In genomic region chr2:38978504-38978903, GRCh38 we compare ENCODE assay signal across 22 cellular contexts.
DNase-seq lines count a peak whose midpoint lies in the region; ATAC-seq and TF ChIP-seq lines count a peak whose summit lies in the region.
"Had no signal": no experiment of that assay in that cellular context is flagged by ENCODE, and none has a peak within 500 bp of the region (broad histone marks: within the 10 kb centered on the region; RNA-seq: fewer than 3 reads in every experiment).

No MANE protein-coding gene starts in this region.

- no peaks in the 10 kb centered on the region for H3K27me3 ChIP-seq in upper lobe of right lung
- H3K27me3 ChIP-seq: gastroesophageal sphincter, testis had no signal

- no peak for DNase-seq in stimulated activated naive CD8-positive, alpha-beta T cell treated with anti-CD3 and anti-CD28 coated beads, Interleukin-15, amount 100 ng/mL, for 72 hours
- DNase-seq in stimulated activated naive CD8-positive, alpha-beta T cell treated with anti-CD3 and anti-CD28 coated beads, Interleukin-15, Interleukin-2, amounts not matched to agents 100 U/mL and 50 U/mL, for 24 hours: no peak
- DNase-seq in SKM-1 treated with dmso at 0.1 percent for 144 hours (lab: John Stamatoyannopoulos, UW; ENCODE audit: unreplicated experiment) (peak; percentile 72), upper lobe of right lung (no peak)
- no peak for DNase-seq in activated effector memory CD4-positive, alpha-beta T cell treated with anti-CD3 and anti-CD28 coated beads, Interleukin-2, amount 50 U/mL, for 16 hours
- DNase-seq: activated CD4-positive, CD25-positive, alpha-beta regulatory T cell treated with anti-CD3 and anti-CD28 coated beads, Interleukin-2, amount 50 U/mL, for 72 hours; activated CD8-positive, alpha-beta memory T cell treated with anti-CD3 and anti-CD28 coated beads, Interleukin-2, amount 10 ng/mL, durations not matched to agents 7 days and 5 days; activated effector memory CD4-positive, alpha-beta T cell treated with Interleukin-2 at 50 U/mL for 16 hours; amniotic stem cell; C1 segment of cervical spinal cord; GF-D8; H9; mucosa of descending colon; NCI-H1694 treated with DMSO at 0.1 percent for 48 hours; NK-92 treated with Interleukin-12 subunit alpha and Interleukin-12 subunit beta, amount 100 ng/mL, for 24 hours; stimulated activated CD4-positive, alpha-beta T cell treated with anti-CD3 and anti-CD28 coated beads, Interleukin-12 subunit alpha, Interleukin-12 subunit beta, amount 100 ng/mL, for 4 hours; testis had no signal

- intact Hi-C loops in upper lobe of right lung (cut with DNase I): no loop called here

- peaks cover 1% of the 10 kb centered on the region for H3K36me3 Mint-ChIP-seq in brain

- H3K27ac ChIP-seq in upper lobe of right lung: no peak overlapping the region
- H3K27ac ChIP-seq: gastroesophageal sphincter, testis had no signal

- H3K4me3 Mint-ChIP-seq in stimulated activated naive CD8-positive, alpha-beta T cell treated with anti-CD3 and anti-CD28 coated beads, Interleukin-15, amount 100 ng/mL, for 72 hours: no peak overlapping the region
- H3K4me3 Mint-ChIP-seq in brain: no peak overlapping the region
- H3K4me3 Mint-ChIP-seq: activated CD8-positive, alpha-beta memory T cell treated with anti-CD3 and anti-CD28 coated beads, Interleukin-2, amount 10 ng/mL, durations not matched to agents 7 days and 5 days; H9 had no signal

- peaks cover under 1% of the 10 kb centered on the region for H3K36me3 ChIP-seq in upper lobe of right lung

- H3K4me1 Mint-ChIP-seq in stimulated activated naive CD8-positive, alpha-beta T cell treated with anti-CD3 and anti-CD28 coated beads, Interleukin-15, amount 100 ng/mL, for 72 hours: no peaks in the 10 kb centered on the region
- H3K4me1 Mint-ChIP-seq in brain: peaks cover 14% of the 10 kb centered on the region
- H3K4me1 Mint-ChIP-seq: activated CD8-positive, alpha-beta memory T cell treated with anti-CD3 and anti-CD28 coated beads, Interleukin-2, amount 10 ng/mL, durations not matched to agents 7 days and 5 days had no signal

- no peaks in the 10 kb centered on the region for H3K4me1 ChIP-seq in upper lobe of right lung
- H3K4me1 ChIP-seq: testis had no signal

- TF ChIP-seq CTCF in brain (conservative IDR thresholded peaks at IDR 0.05): no peak
- no peak for TF ChIP-seq CTCF in upper lobe of right lung (IDR thresholded peaks at IDR 0.05)

- H3K27me3 Mint-ChIP-seq in stimulated activated naive CD8-positive, alpha-beta T cell treated with anti-CD3 and anti-CD28 coated beads, Interleukin-15, amount 100 ng/mL, for 72 hours: no peaks in the 10 kb centered on the region
- no peaks in the 10 kb centered on the region for H3K27me3 Mint-ChIP-seq in brain
- H3K27me3 Mint-ChIP-seq: activated CD8-positive, alpha-beta memory T cell treated with anti-CD3 and anti-CD28 coated beads, Interleukin-2, amount 10 ng/mL, durations not matched to agents 7 days and 5 days had no signal

- H3K27ac Mint-ChIP-seq in stimulated activated naive CD8-positive, alpha-beta T cell treated with anti-CD3 and anti-CD28 coated beads, Interleukin-15, amount 100 ng/mL, for 72 hours: peak overlapping the region; percentile 14 to 40
- H3K27ac Mint-ChIP-seq in brain: peak overlapping the region in 3 of 5 experiments; percentile 35 to 94 (median 77)
- H3K27ac Mint-ChIP-seq: activated CD8-positive, alpha-beta memory T cell treated with anti-CD3 and anti-CD28 coated beads, Interleukin-2, amount 10 ng/mL, durations not matched to agents 7 days and 5 days; H9 had no signal

- no peak overlapping the region for H3K4me3 ChIP-seq in upper lobe of right lung
- H3K4me3 ChIP-seq: gastroesophageal sphincter, mucosa of descending colon, testis had no signal

- no peak for ATAC-seq in stimulated activated naive CD8-positive, alpha-beta T cell treated with anti-CD3 and anti-CD28 coated beads, Interleukin-15, amount 100 ng/mL, for 72 hours
- no peak for ATAC-seq in stimulated activated naive CD8-positive, alpha-beta T cell treated with anti-CD3 and anti-CD28 coated beads, Interleukin-15, Interleukin-2, amounts not matched to agents 100 U/mL and 50 U/mL, for 24 hours
- ATAC-seq in upper lobe of right lung (peak; percentile 62), HG03108 (IDR thresholded peaks at IDR 0.05; ENCODE audit: unreplicated experiment) (no peak), HG02885 (IDR thresholded peaks at IDR 0.05; ENCODE audit: poor library complexity, unreplicated experiment) (no peak)
- ATAC-seq: activated CD8-positive, alpha-beta memory T cell treated with anti-CD3 and anti-CD28 coated beads, Interleukin-2, amount 10 ng/mL, durations not matched to agents 7 days and 5 days; gastroesophageal sphincter; mucosa of descending colon; Right ventricle myocardium inferior had no signal

- H3K9me3 ChIP-seq in upper lobe of right lung: no peaks in the 10 kb centered on the region
- H3K9me3 ChIP-seq: gastroesophageal sphincter, mucosa of descending colon, testis had no signal

- no peaks in the 10 kb centered on the region for H3K9me3 Mint-ChIP-seq in stimulated activated naive CD8-positive, alpha-beta T cell treated with anti-CD3 and anti-CD28 coated beads, Interleukin-15, amount 100 ng/mL, for 72 hours
- no peaks in the 10 kb centered on the region for H3K9me3 Mint-ChIP-seq in brain
- H3K9me3 Mint-ChIP-seq: H9 had no signal
